26 cellular contexts compared by ENCODE assay signal in genomic region chr14:30528778-30529642, GRCh38. TPM values are rescaled to one million over a fixed set of nuclear protein-coding genes. Genes with fewer than 3 reads are reported as not detected.
DNase-seq lines count a peak whose midpoint lies in the region; ATAC-seq, FAIRE-seq and TF ChIP-seq lines count a peak whose summit lies in the region.
"Had no signal": no experiment of that assay in that cellular context is flagged by ENCODE, and none has a peak within 500 bp of the region (broad histone marks: within the 10 kb centered on the region; RNA-seq: fewer than 3 reads in every experiment).

No MANE protein-coding gene starts in this region.

- H2BK20ac ChIP-seq in H9 (ENCODE audit: low read depth, low read length, poor library complexity, severe bottlenecking) (no peak overlapping the region), H1 (ENCODE audit: low read length) (peak overlapping the region; percentile 44; the same call in 1 of the 2 replicates)

- no peak overlapping the region for H2BK120ac ChIP-seq in H9 (ENCODE audit: low read depth, low read length, poor library complexity, severe bottlenecking)
- H2BK120ac ChIP-seq in H1 (replicated peaks; ENCODE audit: low read depth, low read length), result peak overlapping the region; percentile 43

- no peak for FAIRE-seq in H1 (lab: Jason Lieb, UNC)
- FAIRE-seq: A549, D721Med, GM12892, GM19239 had no signal

- H3K36me3 ChIP-seq in H1 (ENCODE audit: control insufficient read depth in 2 of 4, insufficient read depth in 4 of 4, low read length in 3 of 4), result peaks cover 0 to 2% (median 0%) of the 10 kb centered on the region in 4 experiments; a peak in 1 of 8 replicates
- H3K36me3 ChIP-seq: BE2C; BLaER1 treated with 17β-estradiol and CSF1 and Interleukin-3, amounts not matched to agents 10 nM and 100 nM had no signal

- peak overlapping the region; percentile 28 for H3K4me2 ChIP-seq in H9 (ENCODE audit: insufficient read depth, insufficient read length, low read length)
- H3K4me2 ChIP-seq in H1 (ENCODE audit: insufficient read depth in 1 of 2, low read depth in 2 of 2, low read length in 2 of 2), result peak overlapping the region; percentile 36 to 42
- H3K4me2 ChIP-seq: A549; BLaER1 treated with 17β-estradiol and CSF1 and Interleukin-3, amounts not matched to agents 10 nM and 100 nM had no signal

- peaks cover 15 to 26% of the 10 kb centered on the region in 2 experiments for H3K4me1 Mint-ChIP-seq in H9
- H3K4me1 Mint-ChIP-seq: CD8-positive, alpha-beta memory T cell had no signal

- H3K79me1 ChIP-seq in H9 (ENCODE audit: insufficient read depth, low read depth, low read length, poor library complexity, severe bottlenecking), result no peaks in the 10 kb centered on the region
- no peaks in the 10 kb centered on the region for H3K79me1 ChIP-seq in H1 (ENCODE audit: low read depth, low read length)

- peaks cover 4% of the 10 kb centered on the region; the same call in 1 of the 2 replicates for H3K4me1 ChIP-seq in H9 (ENCODE audit: insufficient read depth, low read length)
- peaks cover 2 to 14% (median 10%) of the 10 kb centered on the region in 4 experiments; a peak in 6 of 7 replicates for H3K4me1 ChIP-seq in H1 (replicated peaks in 1 of 4; ENCODE audit: control insufficient read depth in 3 of 4, insufficient read depth in 4 of 4, low read length in 3 of 4)
- H3K4me1 ChIP-seq: A549; BE2C; BLaER1 treated with 17β-estradiol and CSF1 and Interleukin-3, amounts not matched to agents 10 nM and 100 nM had no signal

- H3K4me3 Mint-ChIP-seq in H9, result 0 out of 5 replicates have a peak overlapping the region, but pooled peaks of 1 of the 2 experiments have one; percentile 19
- H3K4me3 Mint-ChIP-seq: CD14-positive monocyte; CD4-positive, alpha-beta T cell; CD8-positive, alpha-beta memory T cell had no signal

- H2BK12ac ChIP-seq in H9 (ENCODE audit: insufficient read length, low read depth, low read length) (no peak overlapping the region), H1 (ENCODE audit: low read depth, low read length) (peak overlapping the region; percentile 65; the same call in 1 of the 2 replicates)

- no peak overlapping the region for H3K23ac ChIP-seq in H9 (ENCODE audit: insufficient read length, low read depth, low read length)
- H3K23ac ChIP-seq in H1 (ENCODE audit: insufficient read length), result no peak overlapping the region

- no peak overlapping the region for H3K14ac ChIP-seq in H9 (ENCODE audit: insufficient read depth, low read length)
- no peak overlapping the region for H3K14ac ChIP-seq in H1 (ENCODE audit: insufficient read length)

- no peaks in the 10 kb centered on the region for H3K9me3 ChIP-seq in H9 (ENCODE audit: control insufficient read depth, low read depth, low read length)
- peaks cover 8 to 12% of the 10 kb centered on the region in 2 experiments; a peak in 3 of 4 replicates for H3K9me3 ChIP-seq in H1 (ENCODE audit: insufficient read depth in 2 of 2, low read depth in 1 of 2, low read length in 1 of 2)
- H3K9me3 ChIP-seq: A549, BE2C had no signal

- no peaks in the 10 kb centered on the region for H3K23me2 ChIP-seq in H9 (ENCODE audit: insufficient read length, low read depth, low read length, poor library complexity, severe bottlenecking)
- no peaks in the 10 kb centered on the region; the same call in 1 of the 2 replicates for H3K23me2 ChIP-seq in H1 (ENCODE audit: low read depth, low read length)

- no peak overlapping the region for H3T11ph ChIP-seq in H9 (ENCODE audit: low read length)

- no peak overlapping the region for H4K8ac ChIP-seq in H9 (replicated peaks; ENCODE audit: insufficient read length, low read depth, low read length)
- no peak overlapping the region; the same call in 1 of the 2 replicates for H4K8ac ChIP-seq in H1 (ENCODE audit: extremely low read depth, insufficient read depth, low read length)

- peak overlapping the region in 2 of 3 experiments; percentile 43 to 82; a peak in 3 of 7 replicates for H3K27ac Mint-ChIP-seq in H9
- H3K27ac Mint-ChIP-seq: CD14-positive monocyte; CD4-positive, alpha-beta T cell had no signal

- H2BK15ac ChIP-seq in H9 (ENCODE audit: low read depth, low read length), result no peak overlapping the region
- H2BK15ac ChIP-seq in H1 (ENCODE audit: low read length), result no peak overlapping the region

- H3K27me3 ChIP-seq in H9 (ENCODE audit: insufficient read depth, low read length) (no peaks in the 10 kb centered on the region), H1 (replicated peaks in 1 of 4; ENCODE audit: control insufficient read depth in 3 of 4, extremely low read depth in 1 of 4, insufficient read depth in 3 of 4, low read length in 3 of 4) (no peaks in the 10 kb centered on the region)
- H3K27me3 ChIP-seq: BE2C; BLaER1 treated with 17β-estradiol and CSF1 and Interleukin-3, amounts not matched to agents 10 nM and 100 nM had no signal

- H4K20me1 ChIP-seq in H9 (ENCODE audit: control insufficient read depth, insufficient read depth, insufficient read length) (no peaks in the 10 kb centered on the region), H1 (replicated peaks in 1 of 2; ENCODE audit: control insufficient read depth in 1 of 2, insufficient read depth in 2 of 2, low read length in 2 of 2) (no peaks in the 10 kb centered on the region)
- H4K20me1 ChIP-seq: BLaER1 treated with 17β-estradiol and CSF1 and Interleukin-3, amounts not matched to agents 10 nM and 100 nM had no signal

- H4K91ac ChIP-seq in H9 (ENCODE audit: insufficient read length, low read depth, low read length), result no peak overlapping the region
- peak overlapping the region; percentile 83 for H4K91ac ChIP-seq in H1 (replicated peaks; ENCODE audit: insufficient read length, low read length)

- TF ChIP-seq RAD21 in H1 (IDR thresholded peaks at IDR 0.05 in 1 of 2, conservative IDR thresholded peaks at IDR 0.05 in 1 of 2; ENCODE audit: low read depth in 2 of 2, low read length in 2 of 2), result no peak

- no peak for TF ChIP-seq CTCF in H9 (conservative IDR thresholded peaks at IDR 0.05)
- peak in 1 of 3 experiments; percentile 4; a peak in 1 of 4 replicates for TF ChIP-seq CTCF in H1 (IDR thresholded peaks at IDR 0.05; ENCODE audit: control extremely low read depth in 1 of 3, insufficient read depth in 1 of 3, low read depth in 1 of 3, low read length in 3 of 3)

- H2AK5ac ChIP-seq in H9 (ENCODE audit: insufficient read length, low read length) (no peak overlapping the region), H1 (ENCODE audit: low read depth, low read length) (no peak overlapping the region)

- H3K4ac ChIP-seq in H9 (ENCODE audit: low read depth, low read length) (no peak overlapping the region), H1 (replicated peaks; ENCODE audit: insufficient read length, low read depth, low read length) (peak overlapping the region; percentile 36)

- ATAC-seq in HG02885 (IDR thresholded peaks at IDR 0.05; ENCODE audit: poor library complexity, unreplicated experiment) (no peak), GM21390 (IDR thresholded peaks at IDR 0.05; ENCODE audit: unreplicated experiment) (no peak)
- ATAC-seq: A549, HCT116 had no signal

- H3K56ac ChIP-seq in H9 (ENCODE audit: insufficient read length, low read depth, low read length), result no peak overlapping the region
- H3K56ac ChIP-seq in H1 (replicated peaks; ENCODE audit: insufficient read length, low read depth, low read length), result no peak overlapping the region

- POLR2A ChIA-PET in H1 (lab: Charles Lee; ENCODE audit: partially characterized antibody), result no interaction called here

- peaks cover 4 to 15% (median 4%) of the 10 kb centered on the region in 3 experiments; a peak in 4 of 7 replicates for H3K36me3 Mint-ChIP-seq in H9 (ENCODE audit: insufficient read depth in 1 of 3, low read depth in 3 of 3)
- H3K36me3 Mint-ChIP-seq: CD14-positive monocyte; CD8-positive, alpha-beta memory T cell had no signal

- H4K5ac ChIP-seq in H9 (ENCODE audit: insufficient read length, low read depth, low read length), result no peak overlapping the region
- H4K5ac ChIP-seq in H1 (ENCODE audit: insufficient read length, low read depth, low read length), result peak overlapping the region; percentile 63

- H3K27ac ChIP-seq in H9 (ENCODE audit: insufficient read length, low read depth, low read length) (no peak overlapping the region), H1 (ENCODE audit: low read depth, low read length) (no peak overlapping the region)
- H3K27ac ChIP-seq: A549; BLaER1 treated with 17β-estradiol and CSF1 and Interleukin-3, amounts not matched to agents 10 nM and 100 nM had no signal

- H3K79me2 ChIP-seq in H9 (ENCODE audit: insufficient read depth, low read length), result no peaks in the 10 kb centered on the region
- no peaks in the 10 kb centered on the region for H3K79me2 ChIP-seq in H1 (ENCODE audit: control insufficient read depth in 1 of 2, insufficient read depth in 2 of 2, low read length in 2 of 2)

- no peak for TF ChIP-seq POLR2A in H1 (IDR thresholded peaks at IDR 0.05; ENCODE audit: control extremely low read depth in 1 of 2, low read depth in 2 of 2, low read length in 2 of 2)

- WGBS in H9 (ENCODE audit: extremely low coverage, insufficient read length, low lambda C conversion rate), result no CpG with 5 or more reads among the region's 12 CpGs
- WGBS in H1 (ENCODE audit: extremely low coverage in 1 of 2, insufficient coverage in 1 of 2, insufficient read length in 1 of 2, insufficient replicate concordance in 2 of 2, low coverage in 1 of 2, low lambda C conversion rate in 2 of 2, missing lambda C conversion rate in 1 of 2), 2 experiments, result 83% methylated on average over 12 of the region's 12 CpGs; no CpG with 5 or more reads in 1 of the 2 experiments

- DNase-seq in ELF-1 (ENCODE audit: low read depth, low spot score), result peak; percentile 26
- no peak for DNase-seq in H9
- DNase-seq in H1 (ENCODE audit: low read depth in 1 of 2, low spot score in 2 of 2), result no peak
- DNase-seq in iPS-NIHi11 (ENCODE audit: low spot score), result peak; percentile 12
- no peak for DNase-seq in SW480 (ENCODE audit: low spot score)
- DNase-seq: 8988T; ACHN; AML-193; BE2C; CD4-positive, alpha-beta T cell; CD8-positive, alpha-beta memory T cell; DMS 273 treated with DMSO at 0.1 percent for 48 hours; DMS79; EL; GF-D8; GOT3; H7 had no signal

- CTCF ChIA-PET in H1 (lab: Charles Lee; ENCODE audit: partially characterized antibody), result interaction anchor here (0.6 to 1.8 kb wide), 6 partner anchors 7 to 1501 kb away, joined by 3 to 7 read pairs (median 3); no protein-coding TSS in a partner anchor

- H2AFZ ChIP-seq in H9 (ENCODE audit: low read length), result no peak overlapping the region
- peak overlapping the region; percentile 94 for H2AFZ ChIP-seq in H1 (ENCODE audit: low read length)

- H3K9me3 Mint-ChIP-seq in H9, result peaks cover 9 to 13% of the 10 kb centered on the region in 2 experiments
- H3K9me3 Mint-ChIP-seq: CD4-positive, alpha-beta T cell; CD8-positive, alpha-beta memory T cell had no signal

- H2BK5ac ChIP-seq in H9 (ENCODE audit: insufficient read length, low read length), result no peak overlapping the region
- H2BK5ac ChIP-seq in H1 (ENCODE audit: low read depth, low read length), result peak overlapping the region; percentile 26

- no peak overlapping the region for H3K18ac ChIP-seq in H9 (ENCODE audit: insufficient read length, low read depth, low read length)
- peak overlapping the region; percentile 12; the same call in 1 of the 2 replicates for H3K18ac ChIP-seq in H1 (ENCODE audit: extremely low read depth, low read length)

- H3K9ac ChIP-seq in H9 (ENCODE audit: extremely low read depth, insufficient read length, low read length) (no peak overlapping the region), H1 (replicated peaks in 1 of 4; ENCODE audit: extremely low read depth in 1 of 4, low read depth in 3 of 4, low read length in 3 of 4) (no peak overlapping the region)
- H3K9ac ChIP-seq: BLaER1 treated with 17β-estradiol and CSF1 and Interleukin-3, amounts not matched to agents 10 nM and 100 nM had no signal

- H3K4me3 ChIP-seq in H1 (ENCODE audit: extremely low read depth in 1 of 4, insufficient read depth in 2 of 4, low read depth in 3 of 4, low read length in 4 of 4), result peak overlapping the region in 1 of 4 experiments; percentile 14; a peak in 1 of 8 replicates
- H3K4me3 ChIP-seq: A549; BLaER1 treated with 17β-estradiol and CSF1 and Interleukin-3, amounts not matched to agents 10 nM and 100 nM had no signal

- H3K27me3 Mint-ChIP-seq in H9 (ENCODE audit: low read depth), result no peaks in the 10 kb centered on the region
- H3K27me3 Mint-ChIP-seq: CD4-positive, alpha-beta T cell; CD8-positive, alpha-beta memory T cell had no signal

- TF ChIP-seq EP300 in H1 (IDR thresholded peaks at IDR 0.05; ENCODE audit: borderline replicate concordance in 1 of 2, low read depth in 2 of 2, low read length in 2 of 2), result no peak

RNA-seq across cellular contexts. Expression of gene G2E3, which starts 29.9 kb away (rescaled TPM):
- 49.2 and 53.8 TPM in 2 replicates for total RNA-seq in H9 (2021)
- 72.0 and 75.9 TPM in 2 replicates for total RNA-seq in H1 (2021; fragmentation: NEBNext Ultra II Directional; extraction: Animal tissue kit (Norgen Biotek cat#: 25700))
- 5.7 and 9.2 TPM in 2 replicates for polyA plus RNA-seq in H1 (2011; rRNA removed)
- 16.2 TPM for polyA plus RNA-seq in H1 (2011; cell fraction: cytosol; rRNA removed)
- polyA plus RNA-seq in H1 (2011; cell fraction: nucleus; rRNA removed), result 6.8 TPM
- 17.0 to 48.6 TPM (median 29.4 TPM) in 4 replicates for polyA plus RNA-seq in H1 (2012, experiment 1 of 2)
- 1.3 TPM for polyA plus RNA-seq in H1 (2012, experiment 2 of 2)
- 103 TPM for polyA plus RNA-seq in H1 (2013, experiment 1 of 2)
- polyA plus RNA-seq in H1 (2013, experiment 2 of 2), result 113 TPM
- polyA minus RNA-seq in H1 (2011; rRNA and poly(A)+ RNA removed), result 28.0 and 37.5 TPM in 2 replicates
- polyA minus RNA-seq in H1 (2011; cell fraction: cytosol; rRNA and poly(A)+ RNA removed), result 35.2 TPM
- 48.0 TPM for polyA minus RNA-seq in H1 (2011; cell fraction: nucleus; rRNA and poly(A)+ RNA removed)

Comparison
In these comparisons a context has a peak if more than half of its experiments do, and no peak if none do; other contexts are left out.
1. DNase-seq: peak in ELF-1 (single experiment) and iPS-NIHi11 (single experiment); none in H9 (single experiment), H1 (0 of 2) and SW480 (single experiment).